Comparison of ENCODE assay signal across 1 cellular context in the genomic region with DNA sequence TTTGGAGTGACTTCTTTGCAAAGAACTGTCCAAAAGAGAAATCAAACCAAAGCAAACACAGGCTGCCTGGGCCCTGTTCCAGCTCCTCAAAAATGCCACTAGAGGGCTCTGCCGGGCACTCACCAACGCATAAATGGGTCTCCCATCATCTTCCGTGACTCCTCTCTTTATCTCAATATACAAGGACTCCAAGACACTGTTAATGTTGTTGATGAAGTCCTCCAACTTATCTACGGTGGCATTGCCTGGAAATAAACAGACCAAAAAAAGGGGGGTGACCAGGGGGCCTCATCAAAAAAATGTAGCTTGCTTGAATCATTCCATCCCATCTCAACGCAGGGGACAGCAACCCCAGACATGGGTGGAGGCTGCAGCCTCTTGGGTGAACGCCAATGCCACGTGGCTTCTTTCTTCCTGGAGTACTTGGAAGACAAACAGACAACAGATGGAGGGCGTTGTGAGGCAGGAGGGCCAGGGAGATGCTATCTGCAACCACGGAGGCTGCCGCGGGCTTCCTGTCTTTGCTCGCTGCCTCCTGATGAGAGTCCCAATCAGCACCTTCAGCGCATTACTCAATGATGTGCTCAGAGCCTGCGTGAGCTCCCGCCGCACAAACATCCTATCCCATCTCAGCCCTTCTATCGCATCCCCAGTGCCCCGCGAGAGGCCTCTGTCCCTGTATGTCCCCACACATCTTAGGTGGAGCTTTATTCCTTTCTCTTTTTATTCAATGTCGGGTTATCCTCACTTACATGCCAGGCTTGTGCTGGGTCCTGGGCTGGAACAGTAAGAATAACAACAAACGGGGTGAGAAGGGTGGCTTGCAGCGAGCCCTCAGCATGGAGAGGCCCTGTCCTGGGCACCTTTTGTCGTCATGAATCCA.
TF ChIP-seq lines count a peak whose summit lies in the region.

No MANE protein-coding gene starts in this region.

TF ChIP-seq in K562, 482 proteins besides CTCF, POLR2A, EP300 and RAD21 (continued from another document and continues in another):
- peak; percentile 78 for TF ChIP-seq MGA (IDR thresholded peaks at IDR 0.05)
- TF ChIP-seq ZNF174 (CRISPR knock-in tag; IDR thresholded peaks at IDR 0.05) = no peak
- TF ChIP-seq ZNF197 (CRISPR knock-in tag; IDR thresholded peaks at IDR 0.05; ENCODE audit: low read depth) = no peak
- TF ChIP-seq, protein P1, sequence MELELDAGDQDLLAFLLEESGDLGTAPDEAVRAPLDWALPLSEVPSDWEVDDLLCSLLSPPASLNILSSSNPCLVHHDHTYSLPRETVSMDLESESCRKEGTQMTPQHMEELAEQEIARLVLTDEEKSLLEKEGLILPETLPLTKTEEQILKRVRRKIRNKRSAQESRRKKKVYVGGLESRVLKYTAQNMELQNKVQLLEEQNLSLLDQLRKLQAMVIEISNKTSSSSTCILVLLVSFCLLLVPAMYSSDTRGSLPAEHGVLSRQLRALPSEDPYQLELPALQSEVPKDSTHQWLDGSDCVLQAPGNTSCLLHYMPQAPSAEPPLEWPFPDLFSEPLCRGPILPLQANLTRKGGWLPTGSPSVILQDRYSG (tag; conservative IDR thresholded peaks at IDR 0.05; ENCODE audit: low read depth) = peak; percentile 85
- TF ChIP-seq ATF2 (CRISPR knock-in tag; IDR thresholded peaks at IDR 0.05) = no peak
- peak; percentile 58; the same call in 1 of the 2 replicates for TF ChIP-seq SMC3 (conservative IDR thresholded peaks at IDR 0.05; ENCODE audit: insufficient read depth, low read depth, low read length)
- TF ChIP-seq MEF2D (tag; conservative IDR thresholded peaks at IDR 0.05; ENCODE audit: low read depth) = peak; percentile 57; the same call in 1 of the 2 replicates
- TF ChIP-seq ZNF124 (CRISPR knock-in tag; IDR thresholded peaks at IDR 0.05) = no peak
- peak; percentile 15; the same call in 1 of the 2 replicates for TF ChIP-seq ELF2 (CRISPR knock-in tag; IDR thresholded peaks at IDR 0.05)
- no peak for TF ChIP-seq FOS (IDR thresholded peaks at IDR 0.05; ENCODE audit: extremely low read depth, insufficient read length)
- no peak for TF ChIP-seq ZBTB5 (IDR thresholded peaks at IDR 0.05)
- no peak for TF ChIP-seq IRF1 (CRISPR knock-in tag; IDR thresholded peaks at IDR 0.05; ENCODE audit: borderline replicate concordance)
- TF ChIP-seq TGIF2 (CRISPR knock-in tag; IDR thresholded peaks at IDR 0.05) = no peak
- no peak for TF ChIP-seq RFX1 (IDR thresholded peaks at IDR 0.05)
- TF ChIP-seq XRCC5 (IDR thresholded peaks at IDR 0.05; ENCODE audit: low read depth, low read length) = 0 out of 2 replicates have a peak, but pooled peaks have one; percentile 56
- TF ChIP-seq, protein P2, sequence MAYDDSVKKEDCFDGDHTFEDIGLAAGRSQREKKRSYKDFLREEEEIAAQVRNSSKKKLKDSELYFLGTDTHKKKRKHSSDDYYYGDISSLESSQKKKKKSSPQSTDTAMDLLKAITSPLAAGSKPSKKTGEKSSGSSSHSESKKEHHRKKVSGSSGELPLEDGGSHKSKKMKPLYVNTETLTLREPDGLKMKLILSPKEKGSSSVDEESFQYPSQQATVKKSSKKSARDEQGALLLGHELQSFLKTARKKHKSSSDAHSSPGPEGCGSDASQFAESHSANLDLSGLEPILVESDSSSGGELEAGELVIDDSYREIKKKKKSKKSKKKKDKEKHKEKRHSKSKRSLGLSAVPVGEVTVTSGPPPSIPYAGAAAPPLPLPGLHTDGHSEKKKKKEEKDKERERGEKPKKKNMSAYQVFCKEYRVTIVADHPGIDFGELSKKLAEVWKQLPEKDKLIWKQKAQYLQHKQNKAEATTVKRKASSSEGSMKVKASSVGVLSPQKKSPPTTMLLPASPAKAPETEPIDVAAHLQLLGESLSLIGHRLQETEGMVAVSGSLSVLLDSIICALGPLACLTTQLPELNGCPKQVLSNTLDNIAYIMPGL (CRISPR knock-in tag; IDR thresholded peaks at IDR 0.05) = no peak
- TF ChIP-seq, protein P3, sequence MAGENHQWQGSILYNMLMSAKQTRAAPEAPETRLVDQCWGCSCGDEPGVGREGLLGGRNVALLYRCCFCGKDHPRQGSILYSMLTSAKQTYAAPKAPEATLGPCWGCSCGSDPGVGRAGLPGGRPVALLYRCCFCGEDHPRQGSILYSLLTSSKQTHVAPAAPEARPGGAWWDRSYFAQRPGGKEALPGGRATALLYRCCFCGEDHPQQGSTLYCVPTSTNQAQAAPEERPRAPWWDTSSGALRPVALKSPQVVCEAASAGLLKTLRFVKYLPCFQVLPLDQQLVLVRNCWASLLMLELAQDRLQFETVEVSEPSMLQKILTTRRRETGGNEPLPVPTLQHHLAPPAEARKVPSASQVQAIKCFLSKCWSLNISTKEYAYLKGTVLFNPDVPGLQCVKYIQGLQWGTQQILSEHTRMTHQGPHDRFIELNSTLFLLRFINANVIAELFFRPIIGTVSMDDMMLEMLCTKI (IDR thresholded peaks at IDR 0.05; ENCODE audit: partially characterized antibody) = no peak
- TF ChIP-seq, protein P4, sequence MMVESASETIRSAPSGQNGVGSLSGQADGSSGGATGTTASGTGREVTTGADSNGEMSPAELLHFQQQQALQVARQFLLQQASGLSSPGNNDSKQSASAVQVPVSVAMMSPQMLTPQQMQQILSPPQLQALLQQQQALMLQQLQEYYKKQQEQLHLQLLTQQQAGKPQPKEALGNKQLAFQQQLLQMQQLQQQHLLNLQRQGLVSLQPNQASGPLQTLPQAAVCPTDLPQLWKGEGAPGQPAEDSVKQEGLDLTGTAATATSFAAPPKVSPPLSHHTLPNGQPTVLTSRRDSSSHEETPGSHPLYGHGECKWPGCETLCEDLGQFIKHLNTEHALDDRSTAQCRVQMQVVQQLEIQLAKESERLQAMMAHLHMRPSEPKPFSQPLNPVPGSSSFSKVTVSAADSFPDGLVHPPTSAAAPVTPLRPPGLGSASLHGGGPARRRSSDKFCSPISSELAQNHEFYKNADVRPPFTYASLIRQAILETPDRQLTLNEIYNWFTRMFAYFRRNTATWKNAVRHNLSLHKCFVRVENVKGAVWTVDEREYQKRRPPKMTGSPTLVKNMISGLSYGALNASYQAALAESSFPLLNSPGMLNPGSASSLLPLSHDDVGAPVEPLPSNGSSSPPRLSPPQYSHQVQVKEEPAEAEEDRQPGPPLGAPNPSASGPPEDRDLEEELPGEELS (CRISPR knock-in tag; IDR thresholded peaks at IDR 0.05; ENCODE audit: borderline replicate concordance) = 0 out of 2 replicates have a peak, but pooled peaks have one; percentile 52
- TF ChIP-seq SAP30 (IDR thresholded peaks at IDR 0.05; ENCODE audit: borderline replicate concordance, insufficient read depth, low read depth, low read length, poor library complexity, severe bottlenecking) = peak; percentile 11
- TF ChIP-seq ZNF778 (CRISPR knock-in tag; IDR thresholded peaks at IDR 0.05) = no peak
- no peak for TF ChIP-seq ZNF830 (CRISPR knock-in tag; IDR thresholded peaks at IDR 0.05)
- no peak for TF ChIP-seq FOXJ3 (CRISPR knock-in tag; IDR thresholded peaks at IDR 0.05)
- TF ChIP-seq PHB2 (IDR thresholded peaks at IDR 0.05; ENCODE audit: low read depth) = no peak
- no peak for TF ChIP-seq HIVEP1 (CRISPR knock-in tag; IDR thresholded peaks at IDR 0.05)
